ENCODE assay signal across 8 cellular contexts in the genomic region with DNA sequence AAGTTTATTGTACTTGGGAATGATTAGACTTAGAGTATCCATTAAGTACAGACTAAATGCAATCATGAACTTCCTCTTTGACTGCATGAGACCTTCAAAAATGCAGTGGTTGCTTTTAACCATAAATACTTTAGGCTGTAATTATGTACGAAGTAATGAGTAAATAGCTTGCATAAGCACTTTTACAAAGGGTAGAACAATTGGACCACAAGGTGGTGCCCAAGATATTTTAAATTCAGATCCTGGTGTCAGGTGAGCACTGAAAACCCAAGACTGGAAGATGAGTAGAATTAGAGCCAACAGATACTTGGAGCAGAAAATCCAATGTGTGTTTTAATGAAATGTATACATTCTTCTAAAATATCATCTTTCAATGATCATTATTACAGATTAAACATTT.
DNase-seq lines count a peak whose midpoint lies in the region; ATAC-seq and FAIRE-seq lines count a peak whose summit lies in the region.

No MANE protein-coding gene starts in this region.

- DNase-seq in AML-193 (lab: John Stamatoyannopoulos, UW), result peak; percentile 60 to 76
- peak; percentile 12 for DNase-seq in GM18507 (ENCODE audit: extremely low spot score, insufficient read length, low read depth)
- peak; percentile 36 for DNase-seq in NCI-H2227 treated with DMSO at 0.1 percent for 48 hours (lab: John Stamatoyannopoulos, UW)
- DNase-seq in astrocyte of the hippocampus (ENCODE audit: low read depth, low spot score), result peak; percentile 44
- peak; percentile 38 for DNase-seq in kidney glomerular epithelial cell (lab: John Stamatoyannopoulos, UW)
- DNase-seq in stimulated activated naive CD4-positive, alpha-beta T cell treated with Interleukin-2 at 50 U/mL for 16 hours (lab: John Stamatoyannopoulos, UW), result no peak

- peak; percentile 54 for FAIRE-seq in GM18507 (lab: Jason Lieb, UNC)

- ATAC-seq in GM18858 (IDR thresholded peaks at IDR 0.05; ENCODE audit: unreplicated experiment) (no peak), HG03442 (IDR thresholded peaks at IDR 0.05; ENCODE audit: unreplicated experiment) (no peak)
